ENCODE assay signal across 8 cellular contexts in the genomic region with DNA sequence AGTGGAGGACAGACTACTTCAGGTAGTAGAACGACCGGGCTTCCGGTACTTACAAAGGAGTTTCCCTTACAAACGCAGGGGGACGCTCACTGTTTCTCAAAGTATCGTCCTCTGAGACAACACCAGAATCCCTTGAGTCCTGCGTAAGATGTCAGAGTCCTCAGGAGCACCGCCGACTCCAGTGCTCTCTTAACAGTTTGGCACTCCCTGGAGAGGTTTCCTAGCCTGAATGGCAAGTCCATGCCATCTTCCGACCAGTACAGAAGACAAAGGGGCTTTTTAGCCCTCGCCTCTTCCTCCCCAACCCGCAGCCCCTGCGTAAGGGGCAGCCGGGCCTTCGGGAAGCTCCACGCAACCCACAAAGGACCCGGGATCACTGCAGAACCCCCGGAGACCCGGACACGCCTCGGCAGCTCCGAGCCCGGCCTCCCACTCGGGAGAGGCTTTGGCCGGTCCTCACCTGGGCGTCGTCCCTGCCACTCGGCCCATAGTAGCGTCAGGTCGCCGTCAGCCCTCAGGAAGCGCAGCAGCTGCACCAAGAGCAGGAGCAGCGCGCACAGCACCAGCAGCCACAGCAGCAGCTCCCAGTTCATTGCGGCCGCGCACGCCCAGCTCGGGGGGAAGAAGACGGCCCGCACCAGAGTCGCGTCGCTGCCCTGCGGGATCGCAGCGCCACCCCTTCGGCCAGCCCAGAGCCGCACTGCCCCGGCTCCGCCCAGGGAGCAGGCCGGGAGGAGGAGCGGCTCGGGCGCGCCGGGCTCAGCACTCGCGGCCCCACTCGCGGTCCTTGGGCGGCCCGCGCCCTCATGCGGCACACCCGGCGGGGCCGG. TPM values are rescaled to one million over a fixed set of nuclear protein-coding genes. Genes with fewer than 3 reads are reported as not detected.
DNase-seq lines count a peak whose midpoint lies in the region; ATAC-seq and TF ChIP-seq lines count a peak whose summit lies in the region.

A gene with protein sequence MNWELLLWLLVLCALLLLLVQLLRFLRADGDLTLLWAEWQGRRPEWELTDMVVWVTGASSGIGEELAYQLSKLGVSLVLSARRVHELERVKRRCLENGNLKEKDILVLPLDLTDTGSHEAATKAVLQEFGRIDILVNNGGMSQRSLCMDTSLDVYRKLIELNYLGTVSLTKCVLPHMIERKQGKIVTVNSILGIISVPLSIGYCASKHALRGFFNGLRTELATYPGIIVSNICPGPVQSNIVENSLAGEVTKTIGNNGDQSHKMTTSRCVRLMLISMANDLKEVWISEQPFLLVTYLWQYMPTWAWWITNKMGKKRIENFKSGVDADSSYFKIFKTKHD (minus strand): TSS at position 682 of the 830 bp plus-strand sequence. CDS start 89 bp downstream, at position 593.

- H3K4me1 ChIP-seq in HUES64 (ENCODE audit: insufficient read depth, low read length) (peaks cover 22% of the 10 kb centered on the region), stomach (peaks cover 7 to 57% (median 27%) of the 10 kb centered on the region in 4 donors)

- peak within 1 kb of the TSS; percentile 75 for H3K4me3 ChIP-seq in HUES64 (ENCODE audit: low read length)
- peak within 1 kb of the TSS; percentile 92 for H3K4me3 ChIP-seq in fibroblast of the aortic adventitia (ENCODE audit: low read depth, low read length)
- H3K4me3 ChIP-seq in neural cell (ENCODE audit: low read length) = peak within 1 kb of the TSS; percentile 92
- peak within 1 kb of the TSS; percentile 76 to 84 (median 79) for H3K4me3 ChIP-seq in stomach

- peak within 1 kb of the TSS; percentile 56 for H2AFZ ChIP-seq in neural cell (ENCODE audit: low read depth, low read length)

- H3K9me3 Mint-ChIP-seq in activated T-helper 2 cell treated with anti-CD3 and anti-CD28 coated beads, Interferon-gamma antibody, Interleukin-2, Interleukin-4, amounts not matched to agents 10 μg/mL and 5 μg/mL and 100 μg/mL, durations not matched to agents 14 hours and 24 hours and 36 hours = no peaks in the 10 kb centered on the region

- peak within 1 kb of the TSS; percentile 95 for H3K4me2 ChIP-seq in neural cell (ENCODE audit: low read length)

- H3K36me3 Mint-ChIP-seq in activated T-helper 2 cell treated with anti-CD3 and anti-CD28 coated beads, Interferon-gamma antibody, Interleukin-2, Interleukin-4, amounts not matched to agents 10 μg/mL and 5 μg/mL and 100 μg/mL, durations not matched to agents 14 hours and 24 hours and 36 hours (ENCODE audit: low read depth) = peaks cover 27% of the 10 kb centered on the region

- peaks cover 25% of the 10 kb centered on the region for H3K4me1 Mint-ChIP-seq in activated T-helper 2 cell treated with anti-CD3 and anti-CD28 coated beads, Interferon-gamma antibody, Interleukin-2, Interleukin-4, amounts not matched to agents 10 μg/mL and 5 μg/mL and 100 μg/mL, durations not matched to agents 14 hours and 24 hours and 36 hours (ENCODE audit: low read depth)

- TF ChIP-seq POLR2A in stomach (IDR thresholded peaks at IDR 0.05) = no peak

- no peak within 1 kb of the TSS for H3K27ac ChIP-seq in HUES64 (ENCODE audit: low read depth, low read length)
- H3K27ac ChIP-seq in neural cell (ENCODE audit: low read length) = peak within 1 kb of the TSS; percentile 85
- peak within 1 kb of the TSS; percentile 90 to 99 (median 96) for H3K27ac ChIP-seq in stomach

- peak within 1 kb of the TSS; percentile 95 for H3K27ac Mint-ChIP-seq in activated T-helper 2 cell treated with anti-CD3 and anti-CD28 coated beads, Interferon-gamma antibody, Interleukin-2, Interleukin-4, amounts not matched to agents 10 μg/mL and 5 μg/mL and 100 μg/mL, durations not matched to agents 14 hours and 24 hours and 36 hours

- peak within 1 kb of the TSS; percentile 80 for H3K9ac ChIP-seq in HUES64 (ENCODE audit: low read depth, low read length)
- peak within 1 kb of the TSS; percentile 92 for H3K9ac ChIP-seq in neural cell (ENCODE audit: low read length)

- ATAC-seq in GM21447 (IDR thresholded peaks at IDR 0.05; ENCODE audit: unreplicated experiment) = peak; percentile 78

- WGBS in HUES64 = under 1% methylated on average over 68 of the region's 68 CpGs
- WGBS in stomach, 5 donors = 0% methylated on average over 17 to 68 of the region's 68 CpGs

- peak; percentile 49 for TF ChIP-seq CTCF in fibroblast of the aortic adventitia (IDR thresholded peaks at IDR 0.05; ENCODE audit: insufficient read depth, low read length)
- TF ChIP-seq CTCF in neural cell (IDR thresholded peaks at IDR 0.05; ENCODE audit: poor library complexity, severe bottlenecking) = peak; percentile 56
- TF ChIP-seq CTCF in stomach (IDR thresholded peaks at IDR 0.05) = peak in 4 of 7 experiments; percentile 16 to 52 (median 50)

- intact Hi-C loops in activated T-helper 2 cell treated with anti-CD3 and anti-CD28 coated beads, Interferon-gamma antibody, Interleukin-2, Interleukin-4, amounts not matched to agents 10 μg/mL and 5 μg/mL and 100 μg/mL, durations not matched to agents 14 hours and 24 hours and 36 hours (cut with micrococcal nuclease) = loop anchor here (1.0 to 10.0 kb wide), 5 partner anchors 14 to 700 kb away; a partner anchor contains a TSS
- intact Hi-C loops in stomach (cut with DNase I; ENCODE audit: low total_unique reads) = loop anchor here (10.0 kb wide), 1 partner anchor 70 kb away; a partner anchor contains a TSS

- H4K20me1 ChIP-seq in neural cell (ENCODE audit: insufficient read depth) = no peaks in the 10 kb centered on the region

- H3K9me3 ChIP-seq in HUES64 (ENCODE audit: insufficient read depth, low read depth, low read length) = no peaks in the 10 kb centered on the region
- H3K9me3 ChIP-seq in neural cell (ENCODE audit: low read length) = no peaks in the 10 kb centered on the region
- H3K9me3 ChIP-seq in stomach = no peaks in the 10 kb centered on the region

- peaks cover 13% of the 10 kb centered on the region for H3K27me3 ChIP-seq in HUES64 (ENCODE audit: insufficient read depth, low read length)
- no peaks in the 10 kb centered on the region for H3K27me3 ChIP-seq in neural cell (ENCODE audit: insufficient read depth, low read depth, low read length)
- H3K27me3 ChIP-seq in stomach = no peaks in the 10 kb centered on the region

- peak; percentile 16 for TF ChIP-seq EP300 in neural cell (conservative IDR thresholded peaks at IDR 0.05; ENCODE audit: poor library complexity, severe bottlenecking)
- TF ChIP-seq EP300 in stomach (IDR thresholded peaks at IDR 0.05) = no peak

- no peaks in the 10 kb centered on the region for H3K9me2 ChIP-seq in neural cell (ENCODE audit: insufficient read depth, low read length)

- H3K27me3 Mint-ChIP-seq in activated T-helper 2 cell treated with anti-CD3 and anti-CD28 coated beads, Interferon-gamma antibody, Interleukin-2, Interleukin-4, amounts not matched to agents 10 μg/mL and 5 μg/mL and 100 μg/mL, durations not matched to agents 14 hours and 24 hours and 36 hours (ENCODE audit: low read depth) = no peaks in the 10 kb centered on the region

- peak within 1 kb of the TSS; percentile 94 for H3K4me3 Mint-ChIP-seq in activated T-helper 2 cell treated with anti-CD3 and anti-CD28 coated beads, Interferon-gamma antibody, Interleukin-2, Interleukin-4, amounts not matched to agents 10 μg/mL and 5 μg/mL and 100 μg/mL, durations not matched to agents 14 hours and 24 hours and 36 hours (ENCODE audit: low read depth)

- no peaks in the 10 kb centered on the region for H3K36me3 ChIP-seq in HUES64 (ENCODE audit: insufficient read depth, low read length)
- H3K36me3 ChIP-seq in neural cell (ENCODE audit: insufficient read depth, low read length) = no peaks in the 10 kb centered on the region
- H3K36me3 ChIP-seq in stomach = peaks cover 0 to 4% (median 1%) of the 10 kb centered on the region in 4 donors

- DNase-seq in DMS53 (lab: John Stamatoyannopoulos, UW) (peak; percentile 90), RPMI7951 (ENCODE audit: low read depth) (peak; percentile 82), fibroblast of the aortic adventitia (ENCODE audit: low read depth) (peak; percentile 70), stomach (peak; percentile 85)
- peak; percentile 58 for DNase-seq in activated T-helper 2 cell treated with anti-CD3 and anti-CD28 coated beads, Interferon-gamma antibody, Interleukin-2, Interleukin-4, amounts not matched to agents 10 μg/mL and 5 μg/mL and 100 μg/mL, durations not matched to agents 14 hours and 24 hours and 36 hours (ENCODE audit: low spot score)

- TF ChIP-seq RAD21 in neural cell (conservative IDR thresholded peaks at IDR 0.05) = peak; percentile 28

- peaks cover 18% of the 10 kb centered on the region for H3K79me2 ChIP-seq in neural cell (replicated peaks; ENCODE audit: insufficient read depth, low read length)

- H3F3A ChIP-seq in neural cell (ENCODE audit: insufficient read depth, low read length, poor library complexity, severe bottlenecking) = peaks cover 6% of the 10 kb centered on the region

TF ChIP-seq in neural cell, 6 proteins besides CTCF, POLR2A, EP300 and RAD21 (continues in another document):
- TF ChIP-seq MXI1 (conservative IDR thresholded peaks at IDR 0.05; ENCODE audit: poor library complexity, severe bottlenecking) = peak; percentile 55
- no peak for TF ChIP-seq EZH2 (IDR thresholded peaks at IDR 0.05; ENCODE audit: borderline replicate concordance, insufficient read depth, low read length, poor library complexity, severe bottlenecking)

RNA-seq across cellular contexts. Expression of the gene that starts here (rescaled TPM):
- 16.5 TPM for polyA plus RNA-seq in HUES64 (2013, experiment 1 of 2)
- polyA plus RNA-seq in HUES64 (2013, experiment 2 of 2) = 23.7 TPM
- total RNA-seq in RPMI7951 (2014; rRNA removed; shearing (Covaris generic)) = 74.3 and 83.2 TPM in 2 replicates
- total RNA-seq in activated T-helper 2 cell treated with anti-CD3 and anti-CD28 coated beads, Interferon-gamma antibody, Interleukin-2, Interleukin-4, amounts not matched to agents 10 μg/mL and 5 μg/mL and 100 μg/mL, durations not matched to agents 14 hours and 24 hours and 36 hours = 52.9 and 55.8 TPM in 2 replicates
- 37.5 and 128 TPM in 2 replicates for total RNA-seq in fibroblast of the aortic adventitia (ENCODE audit: low replicate concordance)
- polyA plus RNA-seq in neural cell = 86.5 and 89.6 TPM in 2 replicates
- polyA minus RNA-seq in neural cell = 45.5 and 50.7 TPM in 2 replicates
- total RNA-seq in stomach = 100 to 1,000 TPM in 4 of 5 donors, 10 to 100 TPM in 1; 60.7 to 322 (median 158) TPM
- polyA plus RNA-seq in stomach = 10 to 100 TPM; 26.6 to 45.9 (median 38.9) TPM
